In the genomic region with DNA sequence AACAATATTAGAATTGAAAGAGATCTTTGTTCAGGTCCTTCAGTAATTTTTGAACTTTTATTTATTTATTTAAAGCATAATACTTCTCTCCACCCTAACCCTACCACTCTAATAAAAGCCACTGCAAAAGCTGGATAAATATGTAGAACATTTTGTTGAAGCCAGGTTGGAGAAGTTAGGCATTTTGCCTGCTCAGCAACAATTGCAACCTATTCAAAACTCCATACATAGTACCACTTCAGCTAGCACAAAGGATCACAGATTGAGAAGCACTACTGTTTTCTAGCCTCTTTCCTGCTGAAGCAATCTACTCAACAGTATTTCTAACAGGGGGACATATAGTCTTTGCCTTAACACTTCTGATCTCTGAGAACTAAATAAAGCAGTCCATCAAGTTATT, we compare ENCODE assay signal across 24 cellular contexts. TPM values are rescaled to one million over a fixed set of nuclear protein-coding genes. Genes with fewer than 3 reads are reported as not detected.
DNase-seq lines count a peak whose midpoint lies in the region; ATAC-seq, FAIRE-seq and TF ChIP-seq lines count a peak whose summit lies in the region.
"Had no signal": no experiment of that assay in that cellular context is flagged by ENCODE, and none has a peak within 500 bp of the region (broad histone marks: within the 10 kb centered on the region; RNA-seq: fewer than 3 reads in every experiment).

No MANE protein-coding gene starts in this region.

- ATAC-seq in HepG2 (no peak), right lobe of liver (no peak), IMR-90 (ENCODE audit: low read depth) (no peak), HG03196 (IDR thresholded peaks at IDR 0.05; ENCODE audit: unreplicated experiment) (no peak), GM19324 (IDR thresholded peaks at IDR 0.05; ENCODE audit: low FRiP score, unreplicated experiment) (no peak)

- FAIRE-seq in HepG2 (lab: Jason Lieb, UNC) (no peak), H1 (lab: Jason Lieb, UNC) (peak; percentile 57)
- FAIRE-seq: G401.6, GM12891, GM19239 had no signal

- H3K9me3 ChIP-seq in HepG2 (ENCODE audit: low read length), result no peaks in the 10 kb centered on the region
- no peaks in the 10 kb centered on the region for H3K9me3 ChIP-seq in right lobe of liver
- H3K9me3 ChIP-seq in IMR-90 (ENCODE audit: control insufficient read depth, insufficient read depth, low read length), result no peaks in the 10 kb centered on the region
- no peaks in the 10 kb centered on the region for H3K9me3 ChIP-seq in H1 (ENCODE audit: insufficient read depth in 2 of 2, low read depth in 1 of 2, low read length in 1 of 2)
- H3K9me3 ChIP-seq: BE2C had no signal

- no peak overlapping the region for H2BK12ac ChIP-seq in H1 (ENCODE audit: low read depth, low read length)

- H3K4me2 ChIP-seq in HepG2 (ENCODE audit: low read depth, low read length) (no peak overlapping the region), IMR-90 (ENCODE audit: low read depth, low read length) (no peak overlapping the region), H1 (ENCODE audit: insufficient read depth in 1 of 2, low read depth in 2 of 2, low read length in 2 of 2) (no peak overlapping the region)
- H3K4me2 ChIP-seq: BLaER1 had no signal

- H3K14ac ChIP-seq in IMR-90 (replicated peaks; ENCODE audit: low read depth, low read length) (no peak overlapping the region), H1 (ENCODE audit: insufficient read length) (no peak overlapping the region)

- no peak for TF ChIP-seq EP300 in HepG2 (IDR thresholded peaks at IDR 0.05; ENCODE audit: low read depth in 2 of 2, low read length in 2 of 2)
- no peak for TF ChIP-seq EP300 in HepG2 (CRISPR knock-in tag; IDR thresholded peaks at IDR 0.05; ENCODE audit: borderline replicate concordance)
- no peak for TF ChIP-seq EP300 in H1 (IDR thresholded peaks at IDR 0.05; ENCODE audit: borderline replicate concordance in 1 of 2, low read depth in 2 of 2, low read length in 2 of 2)

- no peaks in the 10 kb centered on the region for H3K27me3 ChIP-seq in HepG2 (ENCODE audit: control insufficient read depth in 1 of 2, insufficient read depth in 2 of 2, low read length in 2 of 2)
- no peaks in the 10 kb centered on the region for H3K27me3 ChIP-seq in right lobe of liver
- H3K27me3 ChIP-seq in IMR-90 (ENCODE audit: control insufficient read depth, insufficient read depth, low read length), result no peaks in the 10 kb centered on the region
- H3K27me3 ChIP-seq in H1 (replicated peaks in 1 of 4; ENCODE audit: control insufficient read depth in 3 of 4, extremely low read depth in 1 of 4, insufficient read depth in 3 of 4, low read length in 3 of 4), result no peaks in the 10 kb centered on the region
- H3K27me3 ChIP-seq: BE2C, BLaER1 had no signal

- CTCF ChIA-PET in HepG2 (lab: Yijun Ruan, JAX; ENCODE audit: low intra/inter-chr PET ratio, low total read pairs), result no interaction called here
- CTCF ChIA-PET in IMR-90 (lab: Yijun Ruan, JAX), result interaction anchor here (0.6 kb wide), 1 partner anchor 233 kb away, joined by 4 read pairs; no protein-coding TSS in a partner anchor
- CTCF ChIA-PET in H1 (lab: Charles Lee; ENCODE audit: partially characterized antibody), result no interaction called here

- H4K91ac ChIP-seq in IMR-90 (ENCODE audit: insufficient read depth, low read depth, low read length), result no peak overlapping the region
- H4K91ac ChIP-seq in H1 (replicated peaks; ENCODE audit: insufficient read length, low read length), result no peak overlapping the region

- H4K8ac ChIP-seq in IMR-90 (ENCODE audit: low read depth in 2 of 2, low read length in 2 of 2) (no peak overlapping the region), H1 (ENCODE audit: extremely low read depth, insufficient read depth, low read length) (no peak overlapping the region)

- BruUV-seq in HepG2 (replicated peaks; lab: Mats Ljungman, UMichigan) (no TSS peak), IMR-90 (replicated peaks; lab: Mats Ljungman, UMichigan) (no TSS peak)

- H3K23ac ChIP-seq in IMR-90 (ENCODE audit: low read depth, low read length) (no peak overlapping the region), H1 (ENCODE audit: insufficient read length) (no peak overlapping the region)

- no peaks in the 10 kb centered on the region for H3K23me2 ChIP-seq in H1 (ENCODE audit: low read depth, low read length)

- H2BK120ac ChIP-seq in IMR-90 (ENCODE audit: low read depth, low read length) (no peak overlapping the region), H1 (replicated peaks; ENCODE audit: low read depth, low read length) (no peak overlapping the region)

- H2AK5ac ChIP-seq in IMR-90 (ENCODE audit: low read depth, low read length), result no peak overlapping the region
- H2AK5ac ChIP-seq in H1 (ENCODE audit: low read depth, low read length), result no peak overlapping the region

- intact Hi-C loops in HepG2 (cut with micrococcal nuclease; ENCODE audit: unreplicated experiment), result no loop called here
- intact Hi-C loops in right lobe of liver (cut with DNase I), result no loop called here
- intact Hi-C loops in IMR-90 (cut with micrococcal nuclease), result no loop called here

- H2AK9ac ChIP-seq in IMR-90 (replicated peaks; ENCODE audit: low read depth, low read length, poor library complexity), result no peak overlapping the region

- H2AFZ ChIP-seq in HepG2 (ENCODE audit: low read length), result no peak overlapping the region
- H2AFZ ChIP-seq in IMR-90 (replicated peaks; ENCODE audit: low read length, poor library complexity), result no peak overlapping the region
- H2AFZ ChIP-seq in H1 (ENCODE audit: low read length), result no peak overlapping the region

- H4K5ac ChIP-seq in IMR-90 (ENCODE audit: low read depth, low read length) (no peak overlapping the region), H1 (ENCODE audit: insufficient read length, low read depth, low read length) (no peak overlapping the region)

- in situ Hi-C loops in HepG2 (cut with HindIII; ENCODE audit: extremely low pct_ligation_motif_present, low pct_unique_long_range_greater_than_20kb) (no loop called here), IMR-90 (cut with MboI; ENCODE audit: low sequenced_read_pairs) (no loop called here)

- no peak overlapping the region for H3K4ac ChIP-seq in IMR-90 (ENCODE audit: low read depth, low read length)
- H3K4ac ChIP-seq in H1 (replicated peaks; ENCODE audit: insufficient read length, low read depth, low read length), result no peak overlapping the region

- H3K18ac ChIP-seq in IMR-90 (ENCODE audit: low read depth, low read length), result no peak overlapping the region
- H3K18ac ChIP-seq in H1 (ENCODE audit: extremely low read depth, low read length), result no peak overlapping the region

- H3K27ac ChIP-seq in HepG2 (ENCODE audit: extremely low read length, insufficient read depth, low read length), result no peak overlapping the region
- H3K27ac ChIP-seq in right lobe of liver, result no peak overlapping the region
- H3K27ac ChIP-seq in IMR-90 (ENCODE audit: insufficient read depth, low read length), result no peak overlapping the region
- no peak overlapping the region for H3K27ac ChIP-seq in H1 (ENCODE audit: low read depth, low read length)
- H3K27ac ChIP-seq: 22Rv1, BLaER1 had no signal

- TF ChIP-seq CTCF in HepG2 (CRISPR knock-in tag; IDR thresholded peaks at IDR 0.05) (no peak), right lobe of liver (IDR thresholded peaks at IDR 0.05) (no peak), IMR-90 (conservative IDR thresholded peaks at IDR 0.05; ENCODE audit: low read depth, low read length) (no peak), H1 (IDR thresholded peaks at IDR 0.05; ENCODE audit: control extremely low read depth in 1 of 3, insufficient read depth in 1 of 3, low read depth in 1 of 3, low read length in 3 of 3) (no peak)

- no peaks in the 10 kb centered on the region for H3K79me1 ChIP-seq in IMR-90 (ENCODE audit: low read depth in 1 of 2, low read length in 2 of 2)
- H3K79me1 ChIP-seq in H1 (ENCODE audit: low read depth, low read length), result no peaks in the 10 kb centered on the region

- H3K4me1 ChIP-seq in HepG2 (ENCODE audit: insufficient read depth, low read length), result no peaks in the 10 kb centered on the region
- H3K4me1 ChIP-seq in right lobe of liver, result no peaks in the 10 kb centered on the region
- H3K4me1 ChIP-seq in IMR-90 (ENCODE audit: control insufficient read depth, insufficient read depth, low read length), result no peaks in the 10 kb centered on the region
- no peaks in the 10 kb centered on the region for H3K4me1 ChIP-seq in H1 (replicated peaks in 1 of 4; ENCODE audit: control insufficient read depth in 3 of 4, insufficient read depth in 4 of 4, low read length in 3 of 4)
- H3K4me1 ChIP-seq: BE2C, BLaER1 had no signal

- H3K79me2 ChIP-seq in HepG2 (ENCODE audit: insufficient read depth, low read length) (no peaks in the 10 kb centered on the region), H1 (ENCODE audit: control insufficient read depth in 1 of 2, insufficient read depth in 2 of 2, low read length in 2 of 2) (no peaks in the 10 kb centered on the region)

- H3K9me1 ChIP-seq in IMR-90 (ENCODE audit: insufficient read depth, low read length), result no peaks in the 10 kb centered on the region

- dilution Hi-C loops in IMR-90 (cut with HindIII; ENCODE audit: low sequenced_read_pairs, unreplicated experiment), result no loop called here

- TF ChIP-seq POLR2A in HepG2 (IDR thresholded peaks at IDR 0.05; ENCODE audit: insufficient read depth in 1 of 2, low read depth in 2 of 2, low read length in 2 of 2), result no peak
- no peak for TF ChIP-seq POLR2A in right lobe of liver (IDR thresholded peaks at IDR 0.05)
- TF ChIP-seq POLR2A in IMR-90 (IDR thresholded peaks at IDR 0.05; ENCODE audit: low read depth, low read length), result no peak
- no peak for TF ChIP-seq POLR2A in H1 (IDR thresholded peaks at IDR 0.05; ENCODE audit: control extremely low read depth in 1 of 2, low read depth in 2 of 2, low read length in 2 of 2)

- H2BK20ac ChIP-seq in IMR-90 (ENCODE audit: low read depth, low read length) (no peak overlapping the region), H1 (ENCODE audit: low read length) (no peak overlapping the region)

- no peaks in the 10 kb centered on the region for H3K36me3 ChIP-seq in HepG2 (replicated peaks in 1 of 2; ENCODE audit: control insufficient read depth in 1 of 2, insufficient read depth in 2 of 2, low read length in 2 of 2)
- no peaks in the 10 kb centered on the region for H3K36me3 ChIP-seq in right lobe of liver
- H3K36me3 ChIP-seq in IMR-90 (ENCODE audit: control insufficient read depth, insufficient read depth, low read length), result no peaks in the 10 kb centered on the region
- H3K36me3 ChIP-seq in H1 (ENCODE audit: control insufficient read depth in 2 of 4, insufficient read depth in 4 of 4, low read length in 3 of 4), result no peaks in the 10 kb centered on the region
- H3K36me3 ChIP-seq: BE2C, BLaER1 had no signal

- TF ChIP-seq RAD21 in HepG2 (CRISPR knock-in tag; IDR thresholded peaks at IDR 0.05) (no peak), IMR-90 (IDR thresholded peaks at IDR 0.05; ENCODE audit: low read length) (no peak), H1 (IDR thresholded peaks at IDR 0.05 in 1 of 2, conservative IDR thresholded peaks at IDR 0.05 in 1 of 2; ENCODE audit: low read depth in 2 of 2, low read length in 2 of 2) (no peak)

- no peak overlapping the region for H3K56ac ChIP-seq in IMR-90 (ENCODE audit: extremely low read depth, insufficient read depth, low read length)
- H3K56ac ChIP-seq in H1 (replicated peaks; ENCODE audit: insufficient read length, low read depth, low read length), result no peak overlapping the region

- H4K20me1 ChIP-seq in HepG2 (ENCODE audit: insufficient read depth, low read length), result no peaks in the 10 kb centered on the region
- no peaks in the 10 kb centered on the region for H4K20me1 ChIP-seq in IMR-90 (ENCODE audit: insufficient read depth, low read length)
- H4K20me1 ChIP-seq in H1 (replicated peaks in 1 of 2; ENCODE audit: control insufficient read depth in 1 of 2, insufficient read depth in 2 of 2, low read length in 2 of 2), result no peaks in the 10 kb centered on the region
- H4K20me1 ChIP-seq: BLaER1 had no signal

- H3K4me3 ChIP-seq in HepG2 (replicated peaks in 1 of 3; ENCODE audit: insufficient read depth in 1 of 3, low read depth in 2 of 3, low read length in 3 of 3) (no peak overlapping the region), right lobe of liver (no peak overlapping the region), IMR-90 (ENCODE audit: insufficient read depth, low read depth, low read length) (no peak overlapping the region), H1 (ENCODE audit: extremely low read depth in 1 of 4, insufficient read depth in 2 of 4, low read depth in 3 of 4, low read length in 4 of 4) (no peak overlapping the region)
- H3K4me3 ChIP-seq: BLaER1 had no signal

- POLR2A ChIA-PET in HepG2 (lab: Yijun Ruan, JAX), result no interaction called here
- POLR2A ChIA-PET in IMR-90 (lab: Charles Lee; ENCODE audit: unreplicated experiment), result no interaction called here
- POLR2A ChIA-PET in H1 (lab: Charles Lee; ENCODE audit: partially characterized antibody), result no interaction called here

- H3K9ac ChIP-seq in HepG2 (ENCODE audit: insufficient read depth, low read depth, low read length) (no peak overlapping the region), IMR-90 (ENCODE audit: low read depth, low read length) (no peak overlapping the region), H1 (replicated peaks in 1 of 4; ENCODE audit: extremely low read depth in 1 of 4, low read depth in 3 of 4, low read length in 3 of 4) (no peak overlapping the region)
- H3K9ac ChIP-seq: BLaER1 had no signal

- H2BK15ac ChIP-seq in IMR-90 (ENCODE audit: low read depth, low read length), result no peak overlapping the region
- no peak overlapping the region for H2BK15ac ChIP-seq in H1 (ENCODE audit: low read length)

- no peak for DNase-seq in HepG2 (ENCODE audit: low spot score)
- DNase-seq in right lobe of liver, result no peak
- DNase-seq in IMR-90, result no peak
- DNase-seq in H1 (ENCODE audit: low read depth in 1 of 2, low spot score in 2 of 2), result no peak
- DNase-seq in activated naive CD4-positive, alpha-beta T cell treated with Interleukin-2 at 50 U/mL for 16 hours, result no peak
- DNase-seq: ACHN; BE2C; C1 segment of cervical spinal cord; CD4-positive, alpha-beta memory T cell; CD4-positive, CD25-positive, alpha-beta regulatory T cell; CD8-positive, alpha-beta memory T cell; COR-L47; DMS79 treated with DMSO at 0.1 percent for 48 hours; GF-D8 had no signal

- H2BK5ac ChIP-seq in IMR-90 (ENCODE audit: low read depth, low read length, poor library complexity, severe bottlenecking) (no peak overlapping the region), H1 (ENCODE audit: low read depth, low read length) (no peak overlapping the region)

RNA-seq across cellular contexts. Expression of a gene that starts 25.0 kb away (rescaled TPM):
- total RNA-seq in HepG2 (2016; rRNA removed; fragmentation: Illumina TruSeq; extraction: Trizol) (1.3 and 1.5 TPM in 2 replicates), right lobe of liver (10 to 100 TPM in 2 of 6 experiments, 1 to 10 TPM in 4; 4.2 to 11.9 (median 7.3) TPM), IMR-90 (2012; rRNA removed) (0.28 and 0.36 TPM in 2 replicates)
- total RNA-seq in HepG2 (2016; cell fraction: cytosol; rRNA removed; fragmentation: Illumina TruSeq; extraction: Trizol; ENCODE audit: low read depth), result 0.26 and 0.40 TPM in 2 replicates
- total RNA-seq in HepG2 (2016; cell fraction: insoluble cytoplasmic fraction; rRNA removed; fragmentation: Illumina TruSeq; extraction: Trizol), result 0.67 and 1.2 TPM in 2 replicates
- total RNA-seq in HepG2 (2016; cell fraction: membrane; rRNA removed; fragmentation: Illumina TruSeq; extraction: Trizol), result 0.31 and 0.56 TPM in 2 replicates
- total RNA-seq in HepG2 (2016; cell fraction: nucleus; rRNA removed; fragmentation: Illumina TruSeq; extraction: Trizol), result 0.78 and 1.2 TPM in 2 replicates
- polyA plus RNA-seq in HepG2 (2011; rRNA removed) (0.16 and 0.28 TPM in 2 replicates), IMR-90 (2012; rRNA removed) (0.03 and 0.19 TPM in 2 replicates), H1 (2011; rRNA removed) (0.13 and 0.29 TPM in 2 replicates)
- 0.11 and 0.15 TPM in 2 replicates for polyA plus RNA-seq in HepG2 (2011; cell fraction: cytosol; rRNA removed)
- polyA plus RNA-seq in HepG2 (2011; cell fraction: nucleus; rRNA removed), result 0.16 TPM in 1 of 2 replicates, not detected in the other
- 0.29 and 0.40 TPM in 2 replicates for polyA plus RNA-seq in HepG2 (2012)
- polyA plus RNA-seq in HepG2 (2016; cell fraction: cytosol; fragmentation: Illumina TruSeq; extraction: Trizol; ENCODE audit: low read depth), result 0.03 and 0.09 TPM in 2 replicates
- 0.87 and 1.9 TPM in 2 replicates for polyA plus RNA-seq in HepG2 (2016; cell fraction: insoluble cytoplasmic fraction; fragmentation: Illumina TruSeq; extraction: Trizol; ENCODE audit: low read depth)
- 0.31 and 0.34 TPM in 2 replicates for polyA plus RNA-seq in HepG2 (2016; cell fraction: membrane; fragmentation: Illumina TruSeq; extraction: Trizol; ENCODE audit: low read depth)
- 0.47 and 1.0 TPM in 2 replicates for polyA plus RNA-seq in HepG2 (2016; cell fraction: nucleus; fragmentation: Illumina TruSeq; extraction: Trizol; ENCODE audit: insufficient read depth, low read depth)
- polyA minus RNA-seq in HepG2 (2011; rRNA and poly(A)+ RNA removed; ENCODE audit: low replicate concordance), result 0.54 TPM in 1 of 2 replicates, not detected in the other
- polyA minus RNA-seq in HepG2 (2011; cell fraction: cytosol; rRNA and poly(A)+ RNA removed), result 0.53 and 0.99 TPM in 2 replicates
- 1.3 and 3.1 TPM in 2 replicates for polyA minus RNA-seq in HepG2 (2011; cell fraction: nucleus; rRNA and poly(A)+ RNA removed)
- polyA plus RNA-seq in IMR-90 (2012; cell fraction: cytosol; rRNA removed), result 0.04 TPM in 1 of 2 replicates, not detected in the other
- polyA plus RNA-seq in IMR-90 (2012; cell fraction: nucleus; rRNA removed; ENCODE audit: low replicate concordance), result 0.07 and 0.09 TPM in 2 replicates
- total RNA-seq in H1 (2021; fragmentation: NEBNext Ultra II Directional; extraction: Animal tissue kit (Norgen Biotek cat#: 25700)), result 1.2 TPM in 2 replicates
- polyA plus RNA-seq in H1 (2011; cell fraction: cytosol; rRNA removed), result 0.32 TPM
- 0.14 TPM for polyA plus RNA-seq in H1 (2011; cell fraction: nucleus; rRNA removed)
- 0.30 to 0.84 TPM (median 0.46 TPM) in 4 replicates for polyA plus RNA-seq in H1 (2012, experiment 1 of 2)
- polyA plus RNA-seq in H1 (2012, experiment 2 of 2), result 0.05 TPM
- polyA plus RNA-seq in H1 (2013, experiment 1 of 2), result 0.91 TPM
- polyA plus RNA-seq in H1 (2013, experiment 2 of 2), result 0.75 TPM
- polyA minus RNA-seq in H1 (2011; rRNA and poly(A)+ RNA removed), result 0.22 and 1.1 TPM in 2 replicates
- not detected for polyA minus RNA-seq in H1 (2011; cell fraction: cytosol; rRNA and poly(A)+ RNA removed)
- 0.50 TPM for polyA minus RNA-seq in H1 (2011; cell fraction: nucleus; rRNA and poly(A)+ RNA removed)
- total RNA-seq: A172; CD4-positive, CD25-positive, alpha-beta regulatory T cell had no signal
- polyA plus RNA-seq: CD14-positive monocyte had no signal

RNA-seq across cellular contexts. Expression of a gene that starts 52.5 kb away (rescaled TPM):
- total RNA-seq in HepG2 (2016; rRNA removed; fragmentation: Illumina TruSeq; extraction: Trizol), result 25.9 and 42.8 TPM in 2 replicates
- total RNA-seq in HepG2 (2016; cell fraction: cytosol; rRNA removed; fragmentation: Illumina TruSeq; extraction: Trizol; ENCODE audit: low read depth), result 5.0 and 6.3 TPM in 2 replicates
- 22.6 and 44.1 TPM in 2 replicates for total RNA-seq in HepG2 (2016; cell fraction: insoluble cytoplasmic fraction; rRNA removed; fragmentation: Illumina TruSeq; extraction: Trizol)
- 7.6 and 7.9 TPM in 2 replicates for total RNA-seq in HepG2 (2016; cell fraction: membrane; rRNA removed; fragmentation: Illumina TruSeq; extraction: Trizol)
- 42.9 and 51.8 TPM in 2 replicates for total RNA-seq in HepG2 (2016; cell fraction: nucleus; rRNA removed; fragmentation: Illumina TruSeq; extraction: Trizol)
- polyA plus RNA-seq in HepG2 (2011; rRNA removed), result 52.6 and 79.9 TPM in 2 replicates
- 47.0 and 67.2 TPM in 2 replicates for polyA plus RNA-seq in HepG2 (2011; cell fraction: cytosol; rRNA removed)
- polyA plus RNA-seq in HepG2 (2011; cell fraction: nucleus; rRNA removed), result 47.8 and 75.8 TPM in 2 replicates
- polyA plus RNA-seq in HepG2 (2012), result 21.6 and 34.5 TPM in 2 replicates
- 2.7 and 3.2 TPM in 2 replicates for polyA plus RNA-seq in HepG2 (2016; cell fraction: cytosol; fragmentation: Illumina TruSeq; extraction: Trizol; ENCODE audit: low read depth)
- 16.4 and 17.9 TPM in 2 replicates for polyA plus RNA-seq in HepG2 (2016; cell fraction: insoluble cytoplasmic fraction; fragmentation: Illumina TruSeq; extraction: Trizol; ENCODE audit: low read depth)
- polyA plus RNA-seq in HepG2 (2016; cell fraction: membrane; fragmentation: Illumina TruSeq; extraction: Trizol; ENCODE audit: low read depth), result 4.7 and 5.0 TPM in 2 replicates
- 44.6 and 47.8 TPM in 2 replicates for polyA plus RNA-seq in HepG2 (2016; cell fraction: nucleus; fragmentation: Illumina TruSeq; extraction: Trizol; ENCODE audit: insufficient read depth, low read depth)
- 64.0 TPM in 1 of 2 replicates, not detected in the other for polyA minus RNA-seq in HepG2 (2011; rRNA and poly(A)+ RNA removed; ENCODE audit: low replicate concordance)
- polyA minus RNA-seq in HepG2 (2011; cell fraction: cytosol; rRNA and poly(A)+ RNA removed), result 34.7 and 55.1 TPM in 2 replicates
- polyA minus RNA-seq in HepG2 (2011; cell fraction: nucleus; rRNA and poly(A)+ RNA removed), result 53.6 and 84.8 TPM in 2 replicates
- 10 to 100 TPM; 29.4 to 68.5 (median 51.0) TPM for total RNA-seq in right lobe of liver
- total RNA-seq in IMR-90 (2012; rRNA removed), result 0.83 and 0.90 TPM in 2 replicates
- 0.72 and 0.80 TPM in 2 replicates for polyA plus RNA-seq in IMR-90 (2012; rRNA removed)
- 0.21 and 0.93 TPM in 2 replicates for polyA plus RNA-seq in IMR-90 (2012; cell fraction: cytosol; rRNA removed)
- 0.75 and 1.8 TPM in 2 replicates for polyA plus RNA-seq in IMR-90 (2012; cell fraction: nucleus; rRNA removed; ENCODE audit: low replicate concordance)
- 0.88 and 1.2 TPM in 2 replicates for total RNA-seq in H1 (2021; fragmentation: NEBNext Ultra II Directional; extraction: Animal tissue kit (Norgen Biotek cat#: 25700))
- polyA plus RNA-seq in H1 (2011; rRNA removed), result 0.30 and 0.51 TPM in 2 replicates
- 0.54 TPM for polyA plus RNA-seq in H1 (2011; cell fraction: cytosol; rRNA removed)
- polyA plus RNA-seq in H1 (2011; cell fraction: nucleus; rRNA removed), result 1.4 TPM
- polyA plus RNA-seq in H1 (2012, experiment 1 of 2), result 0.59 to 1.2 TPM (median 0.97 TPM) in 4 replicates
- polyA plus RNA-seq in H1 (2012, experiment 2 of 2), result 0.16 TPM
- 0.85 TPM for polyA plus RNA-seq in H1 (2013, experiment 1 of 2)
- 1.1 TPM for polyA plus RNA-seq in H1 (2013, experiment 2 of 2)
- polyA minus RNA-seq in H1 (2011; rRNA and poly(A)+ RNA removed), result 2.7 and 3.5 TPM in 2 replicates
- not detected for polyA minus RNA-seq in H1 (2011; cell fraction: cytosol; rRNA and poly(A)+ RNA removed)
- 3.4 TPM for polyA minus RNA-seq in H1 (2011; cell fraction: nucleus; rRNA and poly(A)+ RNA removed)
- total RNA-seq: A673 had no signal
